ENCODE assay signal across 1 cellular context in the genomic region with DNA sequence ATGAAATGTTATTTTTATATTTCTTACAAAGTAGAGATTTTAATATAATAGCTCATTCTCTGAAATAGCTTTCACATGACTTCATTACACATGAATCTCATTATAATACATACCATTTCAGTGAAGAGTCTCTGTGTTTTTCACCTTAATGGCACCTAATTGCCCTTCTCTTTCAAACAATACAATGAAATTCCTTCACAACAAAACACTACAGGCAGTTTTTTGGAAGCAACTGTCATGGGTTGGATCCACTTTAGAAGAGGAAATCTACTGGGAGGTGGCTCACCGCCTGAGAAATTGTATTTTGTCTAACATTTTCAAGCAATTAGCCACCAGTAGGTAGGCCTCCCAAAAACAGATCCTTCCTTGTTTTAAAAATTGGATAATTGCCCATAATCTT.
TF ChIP-seq lines count a peak whose summit lies in the region.

No MANE protein-coding gene starts in this region.

TF ChIP-seq in GM23338, 12 proteins besides CTCF, POLR2A, EP300 and RAD21 (continued from another document):
- TF ChIP-seq, protein P1, sequence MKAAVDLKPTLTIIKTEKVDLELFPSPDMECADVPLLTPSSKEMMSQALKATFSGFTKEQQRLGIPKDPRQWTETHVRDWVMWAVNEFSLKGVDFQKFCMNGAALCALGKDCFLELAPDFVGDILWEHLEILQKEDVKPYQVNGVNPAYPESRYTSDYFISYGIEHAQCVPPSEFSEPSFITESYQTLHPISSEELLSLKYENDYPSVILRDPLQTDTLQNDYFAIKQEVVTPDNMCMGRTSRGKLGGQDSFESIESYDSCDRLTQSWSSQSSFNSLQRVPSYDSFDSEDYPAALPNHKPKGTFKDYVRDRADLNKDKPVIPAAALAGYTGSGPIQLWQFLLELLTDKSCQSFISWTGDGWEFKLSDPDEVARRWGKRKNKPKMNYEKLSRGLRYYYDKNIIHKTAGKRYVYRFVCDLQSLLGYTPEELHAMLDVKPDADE (IDR thresholded peaks at IDR 0.05): no peak
